Comparison of ENCODE assay signal across 2 cellular contexts in genomic region chr7:99188221-99188620, GRCh38.
TF ChIP-seq lines count a peak whose summit lies in the region.

No MANE protein-coding gene starts in this region.

TF ChIP-seq in WTC11, 78 proteins besides CTCF, POLR2A, EP300 and RAD21:
- TF ChIP-seq FOXK1 (CRISPR knock-in tag; IDR thresholded peaks at IDR 0.05) = no peak
- TF ChIP-seq SP1 (CRISPR knock-in tag; conservative IDR thresholded peaks at IDR 0.05) = no peak
- TF ChIP-seq NFE2L1 (CRISPR knock-in tag; IDR thresholded peaks at IDR 0.05) = no peak
- TF ChIP-seq ZNF317 (CRISPR knock-in tag; IDR thresholded peaks at IDR 0.05; ENCODE audit: borderline replicate concordance, low read depth) = no peak
- TF ChIP-seq RELA (CRISPR knock-in tag; IDR thresholded peaks at IDR 0.05; ENCODE audit: borderline replicate concordance) = no peak
- TF ChIP-seq ZBTB43 (CRISPR knock-in tag; IDR thresholded peaks at IDR 0.05) = no peak
- TF ChIP-seq STAT6 (CRISPR knock-in tag; conservative IDR thresholded peaks at IDR 0.05; ENCODE audit: low read depth) = no peak
- no peak for TF ChIP-seq AFF4 (CRISPR knock-in tag; IDR thresholded peaks at IDR 0.05; ENCODE audit: borderline replicate concordance)
- no peak for TF ChIP-seq MLX (CRISPR knock-in tag; IDR thresholded peaks at IDR 0.05)
- TF ChIP-seq KAT7 (CRISPR knock-in tag; IDR thresholded peaks at IDR 0.05; ENCODE audit: borderline replicate concordance) = no peak
- no peak for TF ChIP-seq ZSCAN18 (CRISPR knock-in tag; IDR thresholded peaks at IDR 0.05)
- TF ChIP-seq E2F4 (CRISPR knock-in tag; IDR thresholded peaks at IDR 0.05; ENCODE audit: borderline replicate concordance, low read depth) = no peak
- no peak for TF ChIP-seq MXD4 (CRISPR knock-in tag; IDR thresholded peaks at IDR 0.05; ENCODE audit: borderline replicate concordance)

TF ChIP-seq in H1, 55 proteins besides CTCF, POLR2A, EP300 and RAD21:
- TF ChIP-seq MAX (IDR thresholded peaks at IDR 0.05) (no peak), CHD2 (IDR thresholded peaks at IDR 0.05; ENCODE audit: low read length) (no peak), BCL11A (IDR thresholded peaks at IDR 0.05; ENCODE audit: low read depth in 2 of 2, low read length in 2 of 2) (no peak), EZH2 (IDR thresholded peaks at IDR 0.05; ENCODE audit: low read depth, low read length, severe bottlenecking) (no peak), SIX5 (IDR thresholded peaks at IDR 0.05; ENCODE audit: low read depth, low read length) (no peak), BACH1 (IDR thresholded peaks at IDR 0.05; ENCODE audit: low read length) (no peak), ZNF274 (IDR thresholded peaks at IDR 0.05; ENCODE audit: borderline replicate concordance, extremely low read depth, low read length) (no peak), TEAD4 (IDR thresholded peaks at IDR 0.05; ENCODE audit: low read depth, low read length) (no peak), E2F6 (IDR thresholded peaks at IDR 0.05) (no peak), CTBP2 (IDR thresholded peaks at IDR 0.05; ENCODE audit: borderline replicate concordance, insufficient read depth, insufficient read length, low read length) (no peak), SIN3A (conservative IDR thresholded peaks at IDR 0.05 in 1 of 2, IDR thresholded peaks at IDR 0.05 in 1 of 2; ENCODE audit: low read depth in 1 of 2, low read length in 2 of 2) (no peak), EGR1 (IDR thresholded peaks at IDR 0.05; ENCODE audit: borderline replicate concordance, low read depth, low read length) (no peak), POU5F1 (IDR thresholded peaks at IDR 0.05; ENCODE audit: low read depth, low read length) (no peak), SP1 (IDR thresholded peaks at IDR 0.05; ENCODE audit: low read depth, low read length) (no peak), NANOG (IDR thresholded peaks at IDR 0.05; ENCODE audit: insufficient read depth, low read depth, low read length, poor library complexity, severe bottlenecking) (no peak)
